Comparison of ENCODE assay signal across 23 cellular contexts in genomic region chr1:64790965-64791487, GRCh38.
"Had no signal": no experiment of that assay in that cellular context is flagged by ENCODE, and none has a peak within 500 bp of the region (broad histone marks: within the 10 kb centered on the region; RNA-seq: fewer than 3 reads in every experiment).

No MANE protein-coding gene starts in this region.

- ATAC-seq: esophagus mucosa; gastroesophageal sphincter; left cardiac atrium; left ventricle myocardium superior; natural killer cell; stimulated activated naive B cell treated with anti-CD40 and anti-IgM and Interleukin-4, amounts not matched to agents 10 μg/mL and 1 μg/mL and 100 μg/mL, for 72 hours; stimulated activated naive CD8-positive, alpha-beta T cell treated with anti-CD3 and anti-CD28 coated beads, Interleukin-15, amount 100 ng/mL, for 72 hours; upper lobe of right lung had no signal

- DNase-seq: cortex of kidney; dorsolateral prefrontal cortex; effector CD8-positive, alpha-beta T cell; glutamatergic neuron; immature natural killer cell; kidney; left cardiac atrium; left ventricle myocardium superior; natural killer cell; posterior cingulate gyrus; sigmoid colon; stimulated activated CD4-positive, alpha-beta T cell treated with anti-CD3 and anti-CD28 coated beads, Interleukin-2, amount 100 ng/mL, for 24 hours; stimulated activated CD4-positive, alpha-beta T cell treated with anti-CD3 and anti-CD28 coated beads, Interleukin-4, amount 100 ng/mL, for 4 hours; stimulated activated naive B cell treated with anti-CD40 and anti-IgM and Interleukin-4, amounts not matched to agents 10 μg/mL and 1 μg/mL and 100 μg/mL, for 72 hours; stimulated activated naive CD8-positive, alpha-beta T cell treated with anti-CD3 and anti-CD28 coated beads, Interleukin-15, amount 100 ng/mL, for 72 hours; testis; upper lobe of right lung had no signal

- H3K27ac ChIP-seq: dorsolateral prefrontal cortex, gastroesophageal sphincter, sigmoid colon, skin epidermis, testis, tibial nerve, upper lobe of right lung, vagina had no signal

- H3K27me3 ChIP-seq: dorsolateral prefrontal cortex, gastroesophageal sphincter, sigmoid colon, testis, tibial nerve, upper lobe of right lung, vagina had no signal

- H3K4me1 ChIP-seq: gastroesophageal sphincter, sigmoid colon, testis, tibial nerve, upper lobe of right lung, vagina had no signal

- H3K4me3 ChIP-seq: dorsolateral prefrontal cortex, gastroesophageal sphincter, lung, sigmoid colon, skin epidermis, testis, tibial nerve, upper lobe of right lung, vagina had no signal

- H3K36me3 ChIP-seq: upper lobe of right lung had no signal

- H3K9me3 ChIP-seq: testis, vagina had no signal

- FAIRE-seq: kidney had no signal
